ENCODE assay signal across 22 cellular contexts in the genomic region with DNA sequence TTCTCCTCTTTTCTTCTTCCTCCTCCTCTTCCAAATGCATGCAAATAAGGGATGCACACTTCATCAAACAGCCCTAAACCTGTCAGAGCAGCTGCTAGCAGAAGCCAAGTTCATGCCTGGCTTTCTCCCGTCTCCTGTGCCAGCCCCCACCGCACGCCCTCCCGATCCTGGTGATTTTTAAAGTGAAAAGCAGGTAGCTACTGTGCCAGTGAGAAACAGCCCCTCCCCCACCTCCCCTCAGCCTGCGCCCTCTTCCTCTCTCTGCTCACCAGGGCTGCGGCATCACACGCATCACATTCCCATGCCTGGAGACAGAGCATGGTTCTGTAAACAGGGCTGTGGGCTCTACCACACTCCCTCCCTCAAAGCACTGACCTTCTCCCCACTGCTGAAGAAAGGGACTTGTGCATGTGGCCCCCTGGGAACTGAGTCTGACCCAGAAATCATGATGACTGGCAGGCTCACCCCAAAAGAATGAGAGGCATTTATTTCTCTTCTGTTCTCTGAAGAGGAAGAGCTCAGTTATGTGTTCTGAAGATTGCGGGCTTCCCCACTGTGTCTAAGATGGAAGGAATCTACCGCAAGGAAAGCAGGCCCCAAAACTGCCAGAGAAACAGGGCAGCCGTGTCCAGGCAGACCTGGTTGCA. TPM values are rescaled to one million over a fixed set of nuclear protein-coding genes. Genes with fewer than 3 reads are reported as not detected.
DNase-seq lines count a peak whose midpoint lies in the region; ATAC-seq and TF ChIP-seq lines count a peak whose summit lies in the region.
"Had no signal": no experiment of that assay in that cellular context is flagged by ENCODE, and none has a peak within 500 bp of the region (broad histone marks: within the 10 kb centered on the region; RNA-seq: fewer than 3 reads in every experiment).

No MANE protein-coding gene starts in this region.

- no peaks in the 10 kb centered on the region for H3K27me3 ChIP-seq in H9 (ENCODE audit: insufficient read depth, low read length)
- H3K27me3 ChIP-seq: cardiac muscle cell, pancreas, thyroid gland had no signal

- no peak overlapping the region for H4K8ac ChIP-seq in H9 (replicated peaks; ENCODE audit: insufficient read length, low read depth, low read length)

- H3K79me2 ChIP-seq in H9 (ENCODE audit: insufficient read depth, low read length), result no peaks in the 10 kb centered on the region
- H3K79me2 ChIP-seq: hepatocyte had no signal

- H2BK20ac ChIP-seq in H9 (ENCODE audit: low read depth, low read length, poor library complexity, severe bottlenecking), result no peak overlapping the region

- no peak overlapping the region for H2BK15ac ChIP-seq in H9 (ENCODE audit: low read depth, low read length)

- H3K23ac ChIP-seq in H9 (ENCODE audit: insufficient read length, low read depth, low read length), result no peak overlapping the region

- no peak for ATAC-seq in HG03439 (IDR thresholded peaks at IDR 0.05; ENCODE audit: unreplicated experiment)
- ATAC-seq: activated CD8-positive, alpha-beta T cell treated with anti-CD3 and anti-CD28 coated beads for 36 hours; activated T-cell treated with anti-CD3 and anti-CD28 coated beads, Interleukin-2, amount 50 U/mL, for 72 hours; effector memory CD8-positive, alpha-beta T cell; pancreas had no signal

- no peak overlapping the region for H2AK5ac ChIP-seq in H9 (ENCODE audit: insufficient read length, low read length)

- TF ChIP-seq CTCF in H9 (conservative IDR thresholded peaks at IDR 0.05), result no peak
- no peak for TF ChIP-seq CTCF in astrocyte of the spinal cord (IDR thresholded peaks at IDR 0.05; ENCODE audit: low read depth, low read length)

- no peaks in the 10 kb centered on the region for H3K9me3 ChIP-seq in H9 (ENCODE audit: control insufficient read depth, low read depth, low read length)
- H3K9me3 ChIP-seq: pancreas, thyroid gland had no signal

- no peak overlapping the region for H3K56ac ChIP-seq in H9 (ENCODE audit: insufficient read length, low read depth, low read length)

- no peaks in the 10 kb centered on the region for H3K9me3 Mint-ChIP-seq in H9
- H3K9me3 Mint-ChIP-seq: activated CD8-positive, alpha-beta T cell treated with anti-CD3 and anti-CD28 coated beads for 36 hours; effector memory CD8-positive, alpha-beta T cell had no signal

- H2BK120ac ChIP-seq in H9 (ENCODE audit: low read depth, low read length, poor library complexity, severe bottlenecking), result no peak overlapping the region

- H3K4me3 ChIP-seq in astrocyte of the spinal cord (ENCODE audit: low read depth, low read length), result no peak overlapping the region
- H3K4me3 ChIP-seq in skeletal muscle cell (ENCODE audit: low read depth, low read length), result no peak overlapping the region
- H3K4me3 ChIP-seq: cardiac muscle cell, hepatocyte, pancreas, skin epidermis, thyroid gland had no signal

- no peak overlapping the region for H3T11ph ChIP-seq in H9 (ENCODE audit: low read length)

- no peaks in the 10 kb centered on the region for H3K79me1 ChIP-seq in H9 (ENCODE audit: insufficient read depth, low read depth, low read length, poor library complexity, severe bottlenecking)

- no peaks in the 10 kb centered on the region for H4K20me1 ChIP-seq in H9 (ENCODE audit: control insufficient read depth, insufficient read depth, insufficient read length)

- H3K4me3 Mint-ChIP-seq in H9, result no peak overlapping the region; a peak in 2 of 5 replicates
- H3K4me3 Mint-ChIP-seq: activated CD8-positive, alpha-beta T cell treated with anti-CD3 and anti-CD28 coated beads for 36 hours; activated naive CD8-positive, alpha-beta T cell; activated T-cell treated with anti-CD3 and anti-CD28 coated beads, Interleukin-2, amount 50 U/mL, for 72 hours; effector memory CD8-positive, alpha-beta T cell had no signal

- H3K4ac ChIP-seq in H9 (ENCODE audit: low read depth, low read length), result no peak overlapping the region

- peaks cover 8% of the 10 kb centered on the region; the same call in 1 of the 2 replicates for H3K4me1 ChIP-seq in H9 (ENCODE audit: insufficient read depth, low read length)
- H3K4me1 ChIP-seq: pancreas had no signal

- H2BK5ac ChIP-seq in H9 (ENCODE audit: insufficient read length, low read length), result no peak overlapping the region

- H2AFZ ChIP-seq in H9 (ENCODE audit: low read length), result no peak overlapping the region
- H2AFZ ChIP-seq: hepatocyte had no signal

- H3K14ac ChIP-seq in H9 (ENCODE audit: insufficient read depth, low read length), result peak overlapping the region; percentile 77

- H3K27ac Mint-ChIP-seq in H9, result peak overlapping the region in 1 of 3 experiments; percentile 45; a peak in 1 of 7 replicates
- H3K27ac Mint-ChIP-seq: activated CD8-positive, alpha-beta T cell treated with anti-CD3 and anti-CD28 coated beads for 36 hours; activated naive CD8-positive, alpha-beta T cell; activated T-cell treated with anti-CD3 and anti-CD28 coated beads, Interleukin-2, amount 50 U/mL, for 72 hours; effector memory CD8-positive, alpha-beta T cell had no signal

- H3K27me3 Mint-ChIP-seq in H9 (ENCODE audit: low read depth), result peaks cover 27% of the 10 kb centered on the region

- no peak overlapping the region for H2BK12ac ChIP-seq in H9 (ENCODE audit: insufficient read length, low read depth, low read length)

- in situ Hi-C loops in astrocyte of the spinal cord (cut with HindIII; ENCODE audit: low sequenced_read_pairs), result no loop called here

- H4K91ac ChIP-seq in H9 (ENCODE audit: insufficient read length, low read depth, low read length), result no peak overlapping the region

- H3K4me1 Mint-ChIP-seq in H9, result peaks cover 17 to 23% of the 10 kb centered on the region in 2 experiments

- DNase-seq in H9 (peak; percentile 58), astrocyte of the spinal cord (ENCODE audit: low read depth, low spot score) (peak; percentile 67), iPS-NIHi7 (ENCODE audit: extremely low spot score) (peak; percentile 33), skeletal muscle cell (ENCODE audit: low read depth) (peak; percentile 4), DMS 273 treated with DMSO at 0.1 percent for 48 hours (lab: John Stamatoyannopoulos, UW) (no peak), GOT3 (lab: John Stamatoyannopoulos, UW) (no peak)
- DNase-seq in stimulated activated CD4-positive, alpha-beta T cell treated with anti-CD3 and anti-CD28 coated beads, Interleukin-4, amount 100 ng/mL, for 24 hours, result no peak
- DNase-seq: activated CD8-positive, alpha-beta T cell treated with anti-CD3 and anti-CD28 coated beads for 36 hours; activated T-cell treated with anti-CD3 and anti-CD28 coated beads, Interleukin-2, amount 50 U/mL, for 72 hours; AML-193; effector memory CD8-positive, alpha-beta T cell; left cardiac atrium; NCI-H1436 treated with DMSO at 0.1 percent for 48 hours; NCI-H345; pancreas; thyroid gland had no signal

- H3K9ac ChIP-seq in H9 (ENCODE audit: extremely low read depth, insufficient read length, low read length), result no peak overlapping the region

- peak overlapping the region; percentile 29 for H3K4me2 ChIP-seq in H9 (ENCODE audit: insufficient read depth, insufficient read length, low read length)
- H3K4me2 ChIP-seq: hepatocyte had no signal

- H3K18ac ChIP-seq in H9 (ENCODE audit: insufficient read length, low read depth, low read length), result peak overlapping the region; percentile 66

- no peak overlapping the region for H3K27ac ChIP-seq in H9 (ENCODE audit: insufficient read length, low read depth, low read length)
- H3K27ac ChIP-seq: cardiac muscle cell, hepatocyte, pancreas, skin epidermis, thyroid gland, VCaP had no signal

- WGBS in H9 (ENCODE audit: extremely low coverage, insufficient read length, low lambda C conversion rate), result no CpG with 5 or more reads among the region's 10 CpGs

- H3K36me3 Mint-ChIP-seq in H9 (ENCODE audit: insufficient read depth in 1 of 3, low read depth in 3 of 3), result no peaks in the 10 kb centered on the region; a peak in 1 of 7 replicates
- H3K36me3 Mint-ChIP-seq: activated naive CD8-positive, alpha-beta T cell had no signal

- no peaks in the 10 kb centered on the region for H3K23me2 ChIP-seq in H9 (ENCODE audit: insufficient read length, low read depth, low read length, poor library complexity, severe bottlenecking)

- H4K5ac ChIP-seq in H9 (ENCODE audit: insufficient read length, low read depth, low read length), result peak overlapping the region; percentile 22

RNA-seq across cellular contexts. Expression of a gene that starts 14.6 kb away (rescaled TPM):
- total RNA-seq in H9 (2021), result 0.09 TPM in 1 of 2 replicates, not detected in the other
- total RNA-seq: activated CD8-positive, alpha-beta T cell treated with anti-CD3 and anti-CD28 coated beads for 36 hours; activated T-cell treated with anti-CD3 and anti-CD28 coated beads, Interleukin-2, amount 50 U/mL, for 72 hours; cardiac muscle cell had no signal

Comparison
In these comparisons a context has a peak if more than half of its experiments do, and no peak if none do; other contexts are left out.
1. DNase-seq: peak in H9 (single experiment), astrocyte of the spinal cord (single experiment), iPS-NIHi7 (single experiment) and skeletal muscle cell (single experiment); none in DMS 273 treated with DMSO at 0.1 percent for 48 hours (single experiment), GOT3 (single experiment) and stimulated activated CD4-positive, alpha-beta T cell treated with anti-CD3 and anti-CD28 coated beads, Interleukin-4, amount 100 ng/mL, for 24 hours (single experiment).